In the genomic region with DNA sequence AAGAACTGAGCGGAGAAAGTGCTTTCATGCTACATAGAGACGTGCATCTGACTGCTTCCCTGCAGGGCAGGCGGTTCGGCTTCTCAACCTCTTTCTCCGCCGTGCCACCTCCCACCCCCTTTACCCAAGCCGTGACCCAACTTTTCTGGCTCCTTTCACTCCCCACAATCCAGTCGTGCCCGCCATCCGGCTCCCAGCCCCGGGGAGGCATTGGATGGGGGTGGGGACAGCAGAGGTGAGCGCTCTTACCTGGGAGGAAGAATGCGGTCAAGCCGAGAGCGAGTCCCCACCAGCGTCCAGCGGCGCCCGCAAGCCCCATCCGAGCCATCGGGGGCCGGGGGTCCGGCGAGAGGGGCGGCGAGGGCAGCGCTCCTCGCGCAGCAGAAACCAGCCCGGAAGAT, we compare ENCODE assay signal across 8 cellular contexts. TPM values are rescaled to one million over a fixed set of nuclear protein-coding genes. Genes with fewer than 3 reads are reported as not detected.
DNase-seq lines count a peak whose midpoint lies in the region; ATAC-seq and TF ChIP-seq lines count a peak whose summit lies in the region.

No MANE protein-coding gene starts in this region.

- H3K9me3 Mint-ChIP-seq in activated CD4-positive, alpha-beta memory T cell treated with anti-CD3 and anti-CD28 coated beads, Interleukin-2, amount 10 ng/mL, durations not matched to agents 7 days and 5 days = no peaks in the 10 kb centered on the region

- peak overlapping the region; percentile 50 for H3K9ac ChIP-seq in smooth muscle cell (ENCODE audit: low read depth)

- TF ChIP-seq CTCF in AG04449 (IDR thresholded peaks at IDR 0.05; ENCODE audit: insufficient read depth, low read length, missing control alignments) = no peak
- no peak for TF ChIP-seq CTCF in GM13976 (IDR thresholded peaks at IDR 0.05; ENCODE audit: borderline replicate concordance, control extremely low read depth, extremely low read depth, insufficient read depth, missing control alignments)
- TF ChIP-seq CTCF in hepatocyte (IDR thresholded peaks at IDR 0.05; ENCODE audit: poor library complexity) = no peak
- no peak for TF ChIP-seq CTCF in smooth muscle cell (IDR thresholded peaks at IDR 0.05; ENCODE audit: borderline replicate concordance, insufficient read depth, poor library complexity, severe bottlenecking)

- CTCF ChIA-PET in AG04449 (lab: Yijun Ruan, JAX) = interaction anchor here (0.6 to 4.2 kb wide), 6 partner anchors 9 to 574 kb away, joined by 3 to 56 read pairs (median 11); no protein-coding TSS in a partner anchor
- CTCF ChIA-PET in activated CD4-positive, alpha-beta memory T cell treated with anti-CD3 and anti-CD28 coated beads, Interleukin-2, amount 10 ng/mL, durations not matched to agents 7 days and 5 days (lab: Charles Lee) = interaction anchor here (1.0 to 2.5 kb wide), 6 partner anchors 10 to 59 kb away, joined by 5 to 52 read pairs (median 30); no protein-coding TSS in a partner anchor

- H3F3A ChIP-seq in smooth muscle cell (ENCODE audit: low read depth) = peaks cover 5% of the 10 kb centered on the region

- H3K4me3 Mint-ChIP-seq in activated CD4-positive, alpha-beta memory T cell treated with anti-CD3 and anti-CD28 coated beads, Interleukin-2, amount 10 ng/mL, durations not matched to agents 7 days and 5 days = peak overlapping the region; percentile 77

- ATAC-seq in HG03097 (IDR thresholded peaks at IDR 0.05; ENCODE audit: low FRiP score, unreplicated experiment) (no peak), GM19023 (IDR thresholded peaks at IDR 0.05; ENCODE audit: unreplicated experiment) (no peak), GM19351 (IDR thresholded peaks at IDR 0.05; ENCODE audit: unreplicated experiment) (no peak)

- H3K36me3 ChIP-seq in hepatocyte (replicated peaks; ENCODE audit: insufficient read depth, low read depth) (no peaks in the 10 kb centered on the region), smooth muscle cell (ENCODE audit: low read depth) (no peaks in the 10 kb centered on the region)

- peaks cover 13% of the 10 kb centered on the region for H4K20me1 ChIP-seq in hepatocyte (ENCODE audit: insufficient read depth, poor library complexity, severe bottlenecking)
- H4K20me1 ChIP-seq in smooth muscle cell (ENCODE audit: low read depth) = peaks cover 52% of the 10 kb centered on the region

- H3K9me3 ChIP-seq in hepatocyte (ENCODE audit: low read depth) = no peaks in the 10 kb centered on the region
- no peaks in the 10 kb centered on the region for H3K9me3 ChIP-seq in smooth muscle cell (replicated peaks; ENCODE audit: low read depth)

- H3K4me2 ChIP-seq in hepatocyte (peak overlapping the region; percentile 100), smooth muscle cell (peak overlapping the region; percentile 96)

- peak overlapping the region; percentile 32 for H3K27ac Mint-ChIP-seq in activated CD4-positive, alpha-beta memory T cell treated with anti-CD3 and anti-CD28 coated beads, Interleukin-2, amount 10 ng/mL, durations not matched to agents 7 days and 5 days

- WGBS in hepatocyte (ENCODE audit: low lambda C conversion rate, missing lambda C conversion rate) = 2% methylated on average over 13 of the region's 30 CpGs
- under 1% methylated on average over 29 of the region's 30 CpGs for WGBS in smooth muscle cell (ENCODE audit: low lambda C conversion rate)

- H3K36me3 Mint-ChIP-seq in activated CD4-positive, alpha-beta memory T cell treated with anti-CD3 and anti-CD28 coated beads, Interleukin-2, amount 10 ng/mL, durations not matched to agents 7 days and 5 days (ENCODE audit: low read depth) = no peaks in the 10 kb centered on the region

- H2AFZ ChIP-seq in hepatocyte (peak overlapping the region; percentile 71), smooth muscle cell (ENCODE audit: low read depth) (peak overlapping the region; percentile 75)

- in situ Hi-C loops in GM13976 (cut with MboI; ENCODE audit: low sequenced_read_pairs, unreplicated experiment) = no loop called here

- H3K27ac ChIP-seq in hepatocyte = peak overlapping the region; percentile 63
- no peak overlapping the region for H3K27ac ChIP-seq in smooth muscle cell (ENCODE audit: low read depth)

- POLR2A ChIA-PET in AG04449 (lab: Yijun Ruan, JAX) = no interaction called here
- POLR2A ChIA-PET in activated CD4-positive, alpha-beta memory T cell treated with anti-CD3 and anti-CD28 coated beads, Interleukin-2, amount 10 ng/mL, durations not matched to agents 7 days and 5 days (lab: Charles Lee) = no interaction called here

- peaks cover 56% of the 10 kb centered on the region for H3K27me3 Mint-ChIP-seq in activated CD4-positive, alpha-beta memory T cell treated with anti-CD3 and anti-CD28 coated beads, Interleukin-2, amount 10 ng/mL, durations not matched to agents 7 days and 5 days

- H3K4me1 ChIP-seq in hepatocyte (ENCODE audit: insufficient read depth) (peaks cover 25% of the 10 kb centered on the region), smooth muscle cell (ENCODE audit: low read depth) (peaks cover 44% of the 10 kb centered on the region)

- H3K4me1 Mint-ChIP-seq in activated CD4-positive, alpha-beta memory T cell treated with anti-CD3 and anti-CD28 coated beads, Interleukin-2, amount 10 ng/mL, durations not matched to agents 7 days and 5 days = peaks cover 13% of the 10 kb centered on the region

- H3K27me3 ChIP-seq in hepatocyte (peaks cover 5% of the 10 kb centered on the region), smooth muscle cell (ENCODE audit: low read depth) (no peaks in the 10 kb centered on the region)

- H3K9me2 ChIP-seq in hepatocyte (replicated peaks; ENCODE audit: insufficient read depth) = no peaks in the 10 kb centered on the region

- no peak for DNase-seq in AG04449 (ENCODE audit: low read depth, low spot score)
- peak; percentile 57 for DNase-seq in GM13976 (ENCODE audit: low spot score)
- DNase-seq in activated CD4-positive, alpha-beta memory T cell treated with anti-CD3 and anti-CD28 coated beads, Interleukin-2, amount 10 ng/mL, durations not matched to agents 7 days and 5 days = no peak
- no peak for DNase-seq in hepatocyte (ENCODE audit: low spot score)
- DNase-seq in smooth muscle cell (lab: John Stamatoyannopoulos, UW; ENCODE audit: unreplicated experiment) = no peak

- H3K79me2 ChIP-seq in hepatocyte (peaks cover 29% of the 10 kb centered on the region), smooth muscle cell (ENCODE audit: low read depth) (peaks cover 24% of the 10 kb centered on the region)

- H3K4me3 ChIP-seq in AG04449 (ENCODE audit: low read depth, low read length) = peak overlapping the region; percentile 67
- H3K4me3 ChIP-seq in hepatocyte = peak overlapping the region; percentile 78
- peak overlapping the region; percentile 84 for H3K4me3 ChIP-seq in smooth muscle cell

RNA-seq across cellular contexts. Expression of a gene that starts 0.8 kb away (rescaled TPM):
- 1 to 10 TPM; 1.7 to 1.9 TPM for total RNA-seq in activated CD4-positive, alpha-beta memory T cell treated with anti-CD3 and anti-CD28 coated beads, Interleukin-2, amount 10 ng/mL, durations not matched to agents 7 days and 5 days
- total RNA-seq in hepatocyte (3.7 and 7.4 TPM in 2 replicates), smooth muscle cell (9.1 and 10.1 TPM in 2 replicates)
- polyA plus RNA-seq in hepatocyte (3.6 and 6.3 TPM in 2 replicates), smooth muscle cell (4.9 and 7.1 TPM in 2 replicates)
